ENCODE assay signal across 8 cellular contexts in the genomic region with DNA sequence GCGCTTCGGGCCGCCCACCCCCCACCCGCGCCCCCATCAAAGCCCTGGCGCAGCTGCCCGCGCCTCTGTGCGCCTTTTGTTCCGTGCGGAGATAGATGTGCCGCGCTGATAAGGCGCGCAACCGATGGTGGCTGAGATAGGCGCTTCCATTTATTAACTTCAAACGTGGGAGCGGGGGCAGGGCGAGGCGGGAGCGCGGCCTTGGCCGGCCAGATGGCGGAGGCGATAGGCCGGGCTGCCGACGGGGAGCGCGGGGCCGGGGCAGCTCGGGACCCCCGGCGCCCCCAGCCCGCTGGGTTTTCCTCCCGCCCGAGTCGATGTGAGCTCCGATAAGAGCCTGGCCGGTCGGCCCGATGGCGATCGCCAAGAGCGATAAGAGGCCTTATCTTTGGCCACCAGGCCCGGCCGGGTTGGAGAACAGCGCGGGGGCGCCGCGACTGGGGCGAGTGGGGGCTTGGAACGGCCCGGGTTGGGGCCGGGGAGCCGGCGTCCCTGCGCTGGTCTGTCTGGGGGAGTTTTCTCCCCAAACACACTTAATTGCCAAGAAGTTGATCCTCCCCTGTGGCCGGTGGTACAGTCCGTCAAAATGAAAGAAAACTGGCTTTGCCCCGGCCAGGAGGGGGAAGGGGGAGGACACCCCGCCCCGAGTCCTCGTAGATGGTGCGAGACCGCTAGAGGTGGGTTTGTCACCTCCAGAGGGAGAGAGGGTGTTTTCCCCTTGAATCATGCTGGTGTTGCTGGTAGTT. TPM values are rescaled to one million over a fixed set of nuclear protein-coding genes. Genes with fewer than 3 reads are reported as not detected.
DNase-seq lines count a peak whose midpoint lies in the region; ATAC-seq and TF ChIP-seq lines count a peak whose summit lies in the region.

No MANE protein-coding gene starts in this region.

- H3K4me3 ChIP-seq in right atrium auricular region (peak overlapping the region; percentile 54 to 60), epithelial cell of esophagus (ENCODE audit: low read length) (peak overlapping the region; percentile 39)

- no peaks in the 10 kb centered on the region for H3K36me3 ChIP-seq in right atrium auricular region

- intact Hi-C loops in Right ventricle myocardium superior (cut with DNase I), result no loop called here

- H3K9me3 ChIP-seq in right atrium auricular region, result no peaks in the 10 kb centered on the region

- peaks cover 0 to 58% of the 10 kb centered on the region in 2 donors for H3K4me1 ChIP-seq in right atrium auricular region

- H3K27me3 ChIP-seq in right atrium auricular region, result no peaks in the 10 kb centered on the region

- H3K27ac Mint-ChIP-seq in osteocyte (ENCODE audit: unreplicated experiment) (no peak overlapping the region), type B pancreatic cell (peak overlapping the region; percentile 55)

- H3K36me3 Mint-ChIP-seq in osteocyte (ENCODE audit: unreplicated experiment) (no peaks in the 10 kb centered on the region), type B pancreatic cell (no peaks in the 10 kb centered on the region)

- TF ChIP-seq CTCF in right atrium auricular region (IDR thresholded peaks at IDR 0.05) (peak in 1 of 2 donors; percentile 6), epithelial cell of esophagus (IDR thresholded peaks at IDR 0.05; ENCODE audit: insufficient read depth, low read depth, low read length, missing control alignments) (no peak), osteocyte (IDR thresholded peaks at IDR 0.05) (no peak), type B pancreatic cell (conservative IDR thresholded peaks at IDR 0.05) (no peak)

- H3K9me3 Mint-ChIP-seq in osteocyte (ENCODE audit: unreplicated experiment) (no peaks in the 10 kb centered on the region), type B pancreatic cell (no peaks in the 10 kb centered on the region)

- H3K4me3 Mint-ChIP-seq in osteocyte (ENCODE audit: unreplicated experiment) (peak overlapping the region; percentile 67), type B pancreatic cell (peak overlapping the region; percentile 82)

- H3K4me1 Mint-ChIP-seq in osteocyte (ENCODE audit: unreplicated experiment) (peaks cover 18% of the 10 kb centered on the region), type B pancreatic cell (ENCODE audit: unreplicated experiment) (peaks cover 9% of the 10 kb centered on the region)

- ATAC-seq in Right ventricle myocardium superior (ENCODE audit: poor library complexity) (no peak), HG03469 (IDR thresholded peaks at IDR 0.05; ENCODE audit: unreplicated experiment) (no peak)

- no peak for DNase-seq in right atrium auricular region (ENCODE audit: low spot score)
- DNase-seq in Right ventricle myocardium superior, result no peak
- peak; percentile 25 for DNase-seq in LoVo (ENCODE audit: low spot score)
- peak; percentile 52 to 83 (median 59) for DNase-seq in activated CD8-positive, alpha-beta memory T cell treated with anti-CD3 and anti-CD28 coated beads for 48 hours (ENCODE audit: low read depth in 2 of 3, low spot score in 2 of 3)
- peak; percentile 48 for DNase-seq in epithelial cell of esophagus (ENCODE audit: low read depth)
- no peak for DNase-seq in osteocyte (ENCODE audit: extremely low spot score, unreplicated experiment)
- DNase-seq in type B pancreatic cell (ENCODE audit: extremely low spot score, unreplicated experiment), result no peak

- no peaks in the 10 kb centered on the region for H3K27me3 Mint-ChIP-seq in osteocyte (ENCODE audit: unreplicated experiment)
- H3K27me3 Mint-ChIP-seq in type B pancreatic cell, result no peaks in the 10 kb centered on the region

- peak overlapping the region; percentile 57 to 78 for H3K27ac ChIP-seq in right atrium auricular region

RNA-seq across cellular contexts. Expression of gene ZFPM1, which starts 2.7 kb away (rescaled TPM):
- total RNA-seq in right atrium auricular region, result 1 to 10 TPM; 1.7 to 2.4 TPM
- total RNA-seq in Right ventricle myocardium superior, result 3.6 TPM
- 5.6 and 5.7 TPM in 2 replicates for total RNA-seq in osteocyte
- 24.0 and 26.7 TPM in 2 replicates for total RNA-seq in type B pancreatic cell (ENCODE audit: low replicate concordance)

Comparison
In these comparisons a context has a peak if more than half of its experiments do, and no peak if none do; other contexts are left out.
1. DNase-seq: peak in LoVo (single experiment), activated CD8-positive, alpha-beta memory T cell treated with anti-CD3 and anti-CD28 coated beads for 48 hours (3 of 3) and epithelial cell of esophagus (single experiment); none in right atrium auricular region (single experiment), Right ventricle myocardium superior (single experiment), osteocyte (single experiment) and type B pancreatic cell (single experiment).